Comparison of ENCODE assay signal across 8 cellular contexts in genomic region chr2:159712194-159712928, GRCh38. TPM values are rescaled to one million over a fixed set of nuclear protein-coding genes. Genes with fewer than 3 reads are reported as not detected.
DNase-seq lines count a peak whose midpoint lies in the region; ATAC-seq and TF ChIP-seq lines count a peak whose summit lies in the region.

Gene MARCHF7 (plus strand): TSS chr2:159712506. CDS start chr2:159729023, 16,517 bp downstream.

- H3K4me1 ChIP-seq in PC-3 (ENCODE audit: insufficient read depth, low read length) (peaks cover 30% of the 10 kb centered on the region), esophagus (ENCODE audit: control insufficient read depth in 2 of 2, insufficient read depth in 2 of 2, low read length in 1 of 2) (peaks cover 3 to 9% of the 10 kb centered on the region in 2 donors), muscle layer of colon (ENCODE audit: insufficient read depth, low read length) (peaks cover 41% of the 10 kb centered on the region)

- H4K20me1 ChIP-seq in PC-3 (ENCODE audit: low read length), result peaks cover 46% of the 10 kb centered on the region

- peak within 1 kb of the TSS; percentile 82 for H3K27ac ChIP-seq in PC-3 (ENCODE audit: low read length)
- peak within 1 kb of the TSS; percentile 97 to 98 for H3K27ac ChIP-seq in esophagus (ENCODE audit: low read depth in 2 of 2, low read length in 1 of 2)
- H3K27ac ChIP-seq in muscle layer of colon (ENCODE audit: low read depth, low read length), result peak within 1 kb of the TSS; percentile 95

- POLR2A ChIA-PET in PC-3 (lab: Charles Lee; ENCODE audit: unreplicated experiment), result interaction anchor here (0.5 to 0.9 kb wide), 5 partner anchors 34 to 270 kb away, joined by 4 to 16 read pairs (median 8); partner anchors contain the start of gene BAZ2B

- H2AFZ ChIP-seq in PC-3 (ENCODE audit: low read length), result peak within 1 kb of the TSS; percentile 96

- H3K36me3 ChIP-seq in PC-3 (ENCODE audit: low read depth, low read length), result peaks cover 30% of the 10 kb centered on the region
- peaks cover 0 to 6% of the 10 kb centered on the region in 2 donors for H3K36me3 ChIP-seq in esophagus (ENCODE audit: control insufficient read depth in 2 of 2, insufficient read depth in 2 of 2, low read length in 1 of 2)
- peaks cover 19% of the 10 kb centered on the region for H3K36me3 ChIP-seq in muscle layer of colon (ENCODE audit: insufficient read depth, low read length)

- no peaks in the 10 kb centered on the region for H3K9me3 ChIP-seq in PC-3 (ENCODE audit: low read length)
- no peaks in the 10 kb centered on the region for H3K9me3 ChIP-seq in esophagus (ENCODE audit: control insufficient read depth in 2 of 2, insufficient read depth in 1 of 2, low read depth in 1 of 2, low read length in 1 of 2)
- H3K9me3 ChIP-seq in muscle layer of colon (ENCODE audit: low read length), result no peaks in the 10 kb centered on the region

- H3K27me3 ChIP-seq in PC-3 (ENCODE audit: low read length) (no peaks in the 10 kb centered on the region), esophagus (ENCODE audit: control insufficient read depth in 1 of 2, insufficient read depth in 2 of 2, low read length in 2 of 2) (no peaks in the 10 kb centered on the region), muscle layer of colon (ENCODE audit: control insufficient read depth in 1 of 2, insufficient read depth in 2 of 2, low read length in 2 of 2) (no peaks in the 10 kb centered on the region)

- H3K9me2 ChIP-seq in PC-3 (replicated peaks; ENCODE audit: low read length), result no peaks in the 10 kb centered on the region

- ATAC-seq in GM21619 (IDR thresholded peaks at IDR 0.05; ENCODE audit: unreplicated experiment) (peak; percentile 95), PC-3 (peak; percentile 81)

- TSS peak; percentile 46 for BruUV-seq in PC-3 (replicated peaks; lab: Mats Ljungman, UMichigan)

- DNase-seq in DMS53 (lab: John Stamatoyannopoulos, UW) (peak; percentile 99), PC-3 (peak; percentile 94)
- DNase-seq in Jurkat, Clone E6-1 (ENCODE audit: low read depth, low spot score), result peak; percentile 88
- DNase-seq in activated T-cell treated with anti-CD3 and anti-CD28 coated beads, Interleukin-2, amount 50 U/mL, for 1 hour, result peak; percentile 98
- peak; percentile 93 for DNase-seq in stimulated activated CD8-positive, alpha-beta memory T cell treated with anti-CD3 and anti-CD28 coated beads, Interleukin-7, amount 100 ng/mL, for 24 hours (ENCODE audit: low read depth)

- peak; percentile 61 for TF ChIP-seq CTCF in PC-3 (conservative IDR thresholded peaks at IDR 0.05; ENCODE audit: low read depth, low read length)

- H3K9ac ChIP-seq in PC-3 (ENCODE audit: low read length) (peak within 1 kb of the TSS; percentile 98), muscle layer of colon (ENCODE audit: low read length) (peak within 1 kb of the TSS; percentile 100)

- peak within 1 kb of the TSS; percentile 97 for H3K4me2 ChIP-seq in PC-3 (ENCODE audit: low read length)

- CTCF ChIA-PET in PC-3 (lab: Charles Lee), result interaction anchor here (0.6 to 1.1 kb wide), 3 partner anchors 44 to 155 kb away, joined by 3 to 7 read pairs (median 7); partner anchors contain the start of gene BAZ2B

- intact Hi-C loops in PC-3 (cut with micrococcal nuclease), result no loop called here

- peaks cover 64% of the 10 kb centered on the region for H3K79me2 ChIP-seq in PC-3 (ENCODE audit: low read length)

- H3F3A ChIP-seq in PC-3 (ENCODE audit: low read length, unreplicated experiment), result peaks cover 5% of the 10 kb centered on the region

- H3K4me3 ChIP-seq in Jurkat, Clone E6-1 (ENCODE audit: low read length), result peak within 1 kb of the TSS; percentile 86
- H3K4me3 ChIP-seq in PC-3 (ENCODE audit: low read length), result peak within 1 kb of the TSS; percentile 100
- H3K4me3 ChIP-seq in esophagus (ENCODE audit: low read depth in 1 of 2, low read length in 2 of 2), result peak within 1 kb of the TSS; percentile 77 to 92
- H3K4me3 ChIP-seq in muscle layer of colon (ENCODE audit: low read depth in 1 of 2, low read length in 2 of 2), result peak within 1 kb of the TSS; percentile 91 to 97

- 0% methylated on average over 62 to 68 of the region's 68 CpGs for WGBS in esophagus, 2 donors

RNA-seq across cellular contexts. Expression of gene MARCHF7, which starts in this region (rescaled TPM):
- 42.3 TPM for polyA plus RNA-seq in Jurkat, Clone E6-1 (2012; ENCODE audit: insufficient read depth, insufficient read length)
- 53.2 and 84.3 TPM in 2 replicates for total RNA-seq in PC-3 (2014; rRNA removed)
- 10 to 100 TPM; 43.1 to 50.2 TPM for polyA plus RNA-seq in esophagus

Comparison
In these comparisons a context has a peak if more than half of its experiments do, and no peak if none do; other contexts are left out.
1. Peak in every context shown above with its lines: DNase-seq, ATAC-seq, H3K4me3 ChIP-seq and H3K27ac ChIP-seq.